13 cellular contexts compared by ENCODE assay signal in the genomic region with DNA sequence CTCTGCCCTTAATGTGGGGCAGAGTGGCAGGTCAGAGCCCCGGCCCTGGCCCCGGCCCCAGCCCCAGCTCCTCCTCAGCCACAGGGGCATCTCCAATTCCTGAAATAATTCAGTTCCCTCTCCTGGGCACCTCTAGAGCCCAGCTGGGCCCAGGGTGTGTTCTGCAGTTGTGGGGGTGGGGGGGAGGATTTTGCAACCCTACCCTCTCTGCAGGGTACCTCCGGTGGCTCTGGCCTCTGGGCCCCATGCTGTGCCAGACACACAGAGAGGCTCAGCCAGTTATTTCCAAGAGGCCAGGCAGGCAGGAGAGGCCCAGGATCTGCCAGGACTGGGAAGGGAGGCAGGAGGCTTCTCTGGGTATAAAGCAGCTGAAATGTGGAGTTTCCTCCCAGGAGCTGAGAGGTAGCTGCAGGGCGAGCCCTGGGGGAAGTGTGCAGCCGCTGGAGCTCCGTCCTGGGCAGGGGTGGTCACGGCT. TPM values are rescaled to one million over a fixed set of nuclear protein-coding genes. Genes with fewer than 3 reads are reported as not detected.
A peak's percentile ranks its signal among the peaks of the same experiment; 100 is the strongest.
DNase-seq lines count a peak whose midpoint lies in the region; ATAC-seq, FAIRE-seq and TF ChIP-seq lines count a peak whose summit lies in the region.
"Had no signal": no experiment of that assay in that cellular context is flagged by ENCODE, and none has a peak within 500 bp of the region (broad histone marks: within the 10 kb centered on the region; RNA-seq: fewer than 3 reads in every experiment).

No MANE protein-coding gene starts in this region.

- no peak; a peak in 1 of 4 replicates for TF ChIP-seq RAD21 in H1 (IDR thresholded peaks at IDR 0.05 in 1 of 2, conservative IDR thresholded peaks at IDR 0.05 in 1 of 2; ENCODE audit: low read depth in 2 of 2, low read length in 2 of 2)

- H4K5ac ChIP-seq in H1 (ENCODE audit: insufficient read length, low read depth, low read length), result peak overlapping the region; percentile 26

- peak overlapping the region; percentile 82; the same call in 1 of the 2 replicates for H2BK5ac ChIP-seq in H1 (ENCODE audit: low read depth, low read length)

- H3K23me2 ChIP-seq in H1 (ENCODE audit: low read depth, low read length), result peaks cover 2% of the 10 kb centered on the region; the same call in 1 of the 2 replicates

- H4K91ac ChIP-seq in H1 (replicated peaks; ENCODE audit: insufficient read length, low read length), result peak overlapping the region; percentile 100

- no peaks in the 10 kb centered on the region for H3K36me3 Mint-ChIP-seq in CD8-positive, alpha-beta memory T cell

- peaks cover 43% of the 10 kb centered on the region for H3K4me1 ChIP-seq in CD8-positive, alpha-beta memory T cell (ENCODE audit: insufficient read depth, low read length)
- peaks cover 3 to 30% (median 18%) of the 10 kb centered on the region in 4 experiments; a peak in 6 of 7 replicates for H3K4me1 ChIP-seq in H1 (replicated peaks in 1 of 4; ENCODE audit: control insufficient read depth in 3 of 4, insufficient read depth in 4 of 4, low read length in 3 of 4)

- H4K20me1 ChIP-seq in H1 (replicated peaks in 1 of 2; ENCODE audit: control insufficient read depth in 1 of 2, insufficient read depth in 2 of 2, low read length in 2 of 2), result peaks cover 0 to 4% of the 10 kb centered on the region in 2 experiments

- WGBS in H1 (ENCODE audit: extremely low coverage in 1 of 2, insufficient coverage in 1 of 2, insufficient read length in 1 of 2, insufficient replicate concordance in 2 of 2, low coverage in 1 of 2, low lambda C conversion rate in 2 of 2, missing lambda C conversion rate in 1 of 2), 2 experiments, result 50% methylated on average over 6 of the region's 7 CpGs; no CpG with 5 or more reads in 1 of the 2 experiments

- no peak overlapping the region for H3K23ac ChIP-seq in H1 (ENCODE audit: insufficient read length)

- no peak overlapping the region for H3K4me3 ChIP-seq in CD8-positive, alpha-beta memory T cell (ENCODE audit: low read length)
- H3K4me3 ChIP-seq in H1 (ENCODE audit: extremely low read depth in 1 of 4, insufficient read depth in 2 of 4, low read depth in 3 of 4, low read length in 4 of 4), result no peak overlapping the region
- H3K4me3 ChIP-seq: Peyer's patch had no signal

- peak overlapping the region in 1 of 7 donors; percentile 4 for H3K4me3 Mint-ChIP-seq in CD8-positive, alpha-beta memory T cell

- no peak for FAIRE-seq in H1 (lab: Jason Lieb, UNC)
- FAIRE-seq: small intestine had no signal

- no peak overlapping the region for H3K9ac ChIP-seq in H1 (replicated peaks in 1 of 4; ENCODE audit: extremely low read depth in 1 of 4, low read depth in 3 of 4, low read length in 3 of 4)

- CTCF ChIA-PET in CD8-positive, alpha-beta memory T cell (lab: Charles Lee), result interaction anchor here (1.2 kb wide), 1 partner anchor 57 kb away, joined by 3 read pairs; no protein-coding TSS in a partner anchor
- CTCF ChIA-PET in H1 (lab: Charles Lee; ENCODE audit: partially characterized antibody), result interaction anchor here (0.9 to 3.0 kb wide), 6 partner anchors 9 to 45 kb away, joined by 3 to 13 read pairs (median 4); no protein-coding TSS in a partner anchor

- H3K27ac ChIP-seq in CD8-positive, alpha-beta memory T cell (ENCODE audit: low read depth, low read length), result no peak overlapping the region
- H3K27ac ChIP-seq in H1 (ENCODE audit: low read depth, low read length), result no peak overlapping the region
- H3K27ac ChIP-seq: foreskin keratinocyte had no signal

- H3K36me3 ChIP-seq in CD8-positive, alpha-beta memory T cell (ENCODE audit: insufficient read depth, low read length), result no peaks in the 10 kb centered on the region
- H3K36me3 ChIP-seq in H1 (ENCODE audit: control insufficient read depth in 2 of 4, insufficient read depth in 4 of 4, low read length in 3 of 4), result no peaks in the 10 kb centered on the region
- H3K36me3 ChIP-seq: Peyer's patch had no signal

- peak overlapping the region in 1 of 2 experiments; percentile 43; a peak in 2 of 4 replicates for H3K4me2 ChIP-seq in H1 (ENCODE audit: insufficient read depth in 1 of 2, low read depth in 2 of 2, low read length in 2 of 2)

- DNase-seq in A172 (ENCODE audit: low spot score), result peak; percentile 46
- no peak for DNase-seq in CD8-positive, alpha-beta memory T cell
- DNase-seq in NCI-H510A treated with DMSO at 0.1 percent for 48 hours (lab: John Stamatoyannopoulos, UW), result peak; percentile 63
- no peak for DNase-seq in H1 (ENCODE audit: low read depth in 1 of 2, low spot score in 2 of 2)
- no peak for DNase-seq in NK-92 (lab: John Stamatoyannopoulos, UW; ENCODE audit: unreplicated experiment)
- DNase-seq: central memory CD4-positive, alpha-beta T cell; EL; foreskin keratinocyte; small intestine had no signal

- peaks cover 3% of the 10 kb centered on the region for H3K79me1 ChIP-seq in H1 (ENCODE audit: low read depth, low read length)

- no peaks in the 10 kb centered on the region for H3K9me3 ChIP-seq in CD8-positive, alpha-beta memory T cell (ENCODE audit: low read length)
- H3K9me3 ChIP-seq in H1 (ENCODE audit: insufficient read depth in 2 of 2, low read depth in 1 of 2, low read length in 1 of 2), result no peaks in the 10 kb centered on the region
- H3K9me3 ChIP-seq: Peyer's patch had no signal

- peak overlapping the region; percentile 61 for H2BK120ac ChIP-seq in H1 (replicated peaks; ENCODE audit: low read depth, low read length)

- H2AK5ac ChIP-seq in H1 (ENCODE audit: low read depth, low read length), result no peak overlapping the region

- H3K79me2 ChIP-seq in H1 (ENCODE audit: control insufficient read depth in 1 of 2, insufficient read depth in 2 of 2, low read length in 2 of 2), result no peaks in the 10 kb centered on the region

- TF ChIP-seq CTCF in H1 (IDR thresholded peaks at IDR 0.05; ENCODE audit: control extremely low read depth in 1 of 3, insufficient read depth in 1 of 3, low read depth in 1 of 3, low read length in 3 of 3), result no peak

- peak overlapping the region; percentile 81; the same call in 1 of the 2 replicates for H3K18ac ChIP-seq in H1 (ENCODE audit: extremely low read depth, low read length)

- H3K56ac ChIP-seq in H1 (replicated peaks; ENCODE audit: insufficient read length, low read depth, low read length), result no peak overlapping the region

- H3K27me3 Mint-ChIP-seq in CD8-positive, alpha-beta memory T cell, result no peaks in the 10 kb centered on the region

- H3K4me1 Mint-ChIP-seq in CD8-positive, alpha-beta memory T cell, result peaks cover 23 to 51% (median 32%) of the 10 kb centered on the region in 3 donors

- ATAC-seq in GM18873 (IDR thresholded peaks at IDR 0.05; ENCODE audit: low FRiP score, unreplicated experiment) (no peak), HG03045 (IDR thresholded peaks at IDR 0.05; ENCODE audit: unreplicated experiment) (no peak), HG02973 (IDR thresholded peaks at IDR 0.05; ENCODE audit: unreplicated experiment) (no peak)
- ATAC-seq: foreskin keratinocyte had no signal

- 0 out of 2 replicates have a peak overlapping the region, but pooled peaks have one; percentile 68 for H2BK12ac ChIP-seq in H1 (ENCODE audit: low read depth, low read length)

- H3K27ac Mint-ChIP-seq in CD8-positive, alpha-beta memory T cell, result peak overlapping the region; percentile 5 to 94 (median 88)

- no peak overlapping the region for H2BK15ac ChIP-seq in H1 (ENCODE audit: low read length)

- no peak overlapping the region for H2AFZ ChIP-seq in H1 (ENCODE audit: low read length)

- no peak for TF ChIP-seq POLR2A in H1 (IDR thresholded peaks at IDR 0.05; ENCODE audit: control extremely low read depth in 1 of 2, low read depth in 2 of 2, low read length in 2 of 2)

- no peaks in the 10 kb centered on the region for H3K9me3 Mint-ChIP-seq in CD8-positive, alpha-beta memory T cell

- peak overlapping the region; percentile 65; the same call in 1 of the 2 replicates for H4K8ac ChIP-seq in H1 (ENCODE audit: extremely low read depth, insufficient read depth, low read length)

- no peaks in the 10 kb centered on the region for H3K27me3 ChIP-seq in CD8-positive, alpha-beta memory T cell (ENCODE audit: insufficient read depth, low read length, poor library complexity, severe bottlenecking)
- H3K27me3 ChIP-seq in H1 (replicated peaks in 1 of 4; ENCODE audit: control insufficient read depth in 3 of 4, extremely low read depth in 1 of 4, insufficient read depth in 3 of 4, low read length in 3 of 4), result no peaks in the 10 kb centered on the region
- H3K27me3 ChIP-seq: foreskin keratinocyte, Peyer's patch had no signal

- no peak overlapping the region for H3K4ac ChIP-seq in H1 (replicated peaks; ENCODE audit: insufficient read length, low read depth, low read length)

- no peak for TF ChIP-seq EP300 in H1 (IDR thresholded peaks at IDR 0.05; ENCODE audit: borderline replicate concordance in 1 of 2, low read depth in 2 of 2, low read length in 2 of 2)

- no peak overlapping the region for H3K14ac ChIP-seq in H1 (ENCODE audit: insufficient read length)

- POLR2A ChIA-PET in CD8-positive, alpha-beta memory T cell (lab: Charles Lee), result interaction anchor here (0.6 kb wide), 1 partner anchor 41 kb away, joined by 3 read pairs; no protein-coding TSS in a partner anchor
- POLR2A ChIA-PET in H1 (lab: Charles Lee; ENCODE audit: partially characterized antibody), result interaction anchor here (0.7 to 1.6 kb wide), 8 partner anchors 8 to 61 kb away, joined by 3 to 8 read pairs (median 4); no protein-coding TSS in a partner anchor

- 0 out of 2 replicates have a peak overlapping the region, but pooled peaks have one; percentile 66 for H2BK20ac ChIP-seq in H1 (ENCODE audit: low read length)

TF ChIP-seq in H1, 55 proteins besides CTCF, POLR2A, EP300 and RAD21 (continues in another document):
- TF ChIP-seq SIX5 (IDR thresholded peaks at IDR 0.05; ENCODE audit: low read depth, low read length) (no peak), FOSL1 (IDR thresholded peaks at IDR 0.05; ENCODE audit: insufficient read depth, low read depth, low read length) (no peak), JUND (IDR thresholded peaks at IDR 0.05; ENCODE audit: low read length) (no peak), PHF8 (conservative IDR thresholded peaks at IDR 0.05; ENCODE audit: low read depth, low read length) (no peak), JUN (IDR thresholded peaks at IDR 0.05; ENCODE audit: low read depth, low read length) (no peak), EGR1 (IDR thresholded peaks at IDR 0.05; ENCODE audit: borderline replicate concordance, low read depth, low read length) (no peak), CREB1 (IDR thresholded peaks at IDR 0.05) (no peak)

RNA-seq across cellular contexts. Expression of a gene that starts 47.9 kb away (rescaled TPM):
- 12.1 and 20.9 TPM in 2 replicates for total RNA-seq in A172 (2014; rRNA removed; shearing (Covaris generic))
- total RNA-seq in CD8-positive, alpha-beta memory T cell, result 1 to 10 TPM; 3.1 to 3.7 TPM
- polyA plus RNA-seq in CD8-positive, alpha-beta memory T cell, result 4.4 TPM
- total RNA-seq in H1 (2021; fragmentation: NEBNext Ultra II Directional; extraction: Animal tissue kit (Norgen Biotek cat#: 25700)), result 10.8 and 11.0 TPM in 2 replicates
- 5.3 and 9.4 TPM in 2 replicates for polyA plus RNA-seq in H1 (2011; rRNA removed)
- 7.2 TPM for polyA plus RNA-seq in H1 (2011; cell fraction: cytosol; rRNA removed)
- polyA plus RNA-seq in H1 (2011; cell fraction: nucleus; rRNA removed), result 17.0 TPM
- 4.8 to 8.4 TPM (median 8.0 TPM) in 4 replicates for polyA plus RNA-seq in H1 (2012, experiment 1 of 2)
- 6.0 TPM for polyA plus RNA-seq in H1 (2012, experiment 2 of 2)
- 6.0 TPM for polyA plus RNA-seq in H1 (2013, experiment 1 of 2)
- 5.5 TPM for polyA plus RNA-seq in H1 (2013, experiment 2 of 2)
- 1.2 and 1.4 TPM in 2 replicates for polyA minus RNA-seq in H1 (2011; rRNA and poly(A)+ RNA removed)
- polyA minus RNA-seq in H1 (2011; cell fraction: cytosol; rRNA and poly(A)+ RNA removed), result 5.2 TPM
- polyA minus RNA-seq in H1 (2011; cell fraction: nucleus; rRNA and poly(A)+ RNA removed), result 7.0 TPM

Comparison
In these comparisons a context has a peak if more than half of its experiments do, and no peak if none do; other contexts are left out.
1. DNase-seq: peak in A172 (single experiment) and NCI-H510A treated with DMSO at 0.1 percent for 48 hours (single experiment); none in CD8-positive, alpha-beta memory T cell (0 of 5), H1 (0 of 2) and NK-92 (single experiment).